11 cellular contexts compared by ENCODE assay signal in the genomic region with DNA sequence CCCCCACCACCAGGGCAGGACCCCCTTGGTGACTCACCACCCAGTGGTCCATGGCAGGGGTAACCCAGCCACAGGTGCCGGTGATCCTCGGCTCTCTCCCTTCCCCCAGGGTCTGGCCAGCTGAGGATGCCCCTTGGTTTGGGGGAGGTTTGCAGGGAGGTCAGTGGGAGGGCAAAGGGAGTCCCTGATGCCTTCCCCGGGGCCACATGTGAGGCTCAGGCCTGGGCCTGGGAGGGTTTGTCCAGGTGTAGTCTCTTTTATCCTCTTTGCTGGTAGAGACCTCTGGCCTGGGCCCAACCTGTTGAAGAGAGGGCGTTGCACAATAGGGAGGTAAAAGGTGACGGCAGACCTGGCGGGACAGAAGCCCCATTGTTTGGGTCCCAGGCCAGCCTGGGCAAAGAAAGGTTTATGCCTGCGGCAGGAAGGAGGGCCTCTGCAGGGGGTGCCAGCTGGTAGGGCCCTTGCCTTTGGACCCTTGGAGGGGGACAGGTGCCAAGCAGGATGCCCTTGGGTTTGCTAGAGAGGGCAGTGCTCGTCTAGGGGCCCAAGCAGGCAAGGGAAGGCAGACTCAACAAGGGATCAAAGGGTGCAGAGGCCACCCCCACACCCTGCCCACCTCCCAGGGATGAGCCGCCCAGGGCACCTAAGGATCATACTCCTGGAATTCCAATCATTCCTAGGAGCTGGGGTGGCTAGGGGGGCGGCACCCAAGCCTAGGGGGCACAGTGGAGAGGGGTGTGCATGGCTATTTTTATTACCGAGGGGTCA. TPM values are rescaled to one million over a fixed set of nuclear protein-coding genes. Genes with fewer than 3 reads are reported as not detected.
A peak's percentile ranks its signal among the peaks of the same experiment; 100 is the strongest.
DNase-seq lines count a peak whose midpoint lies in the region; ATAC-seq, FAIRE-seq and TF ChIP-seq lines count a peak whose summit lies in the region.
"Had no signal": no experiment of that assay in that cellular context is flagged by ENCODE, and none has a peak within 500 bp of the region (broad histone marks: within the 10 kb centered on the region; RNA-seq: fewer than 3 reads in every experiment).

No MANE protein-coding gene starts in this region.

- DNase-seq in astrocyte (ENCODE audit: low read depth) = no peak
- DNase-seq in lower lobe of right lung = peak; percentile 75
- DNase-seq in activated CD4-positive, CD25-positive, alpha-beta regulatory T cell treated with anti-CD3 and anti-CD28 coated beads, Interleukin-2, amount 50 U/mL, for 72 hours = no peak
- DNase-seq: activated B cell treated with CpG ODN at 0.5 μM for 24 hours, NCI-H526 treated with DMSO at 0.1 percent for 48 hours had no signal

- H3K27me3 Mint-ChIP-seq in astrocyte (ENCODE audit: low read depth, unreplicated experiment) = peaks cover 17% of the 10 kb centered on the region

- H3K9me3 Mint-ChIP-seq in astrocyte (ENCODE audit: unreplicated experiment) = no peaks in the 10 kb centered on the region
- H3K9me3 Mint-ChIP-seq: activated B cell treated with CpG ODN at 0.5 μM for 24 hours, IgD-negative memory B cell had no signal

- H3K4me1 ChIP-seq in HUES48 (ENCODE audit: control insufficient read depth, insufficient read depth, low read length) = peaks cover 39% of the 10 kb centered on the region
- H3K4me1 ChIP-seq in astrocyte (ENCODE audit: insufficient read depth, low read length) = peaks cover 60% of the 10 kb centered on the region
- H3K4me1 ChIP-seq in lower lobe of right lung = peaks cover 50% of the 10 kb centered on the region
- H3K4me1 ChIP-seq in thymus (ENCODE audit: control insufficient read depth, insufficient read depth, low read length) = peaks cover 2% of the 10 kb centered on the region
- H3K4me1 ChIP-seq: HAP-1 had no signal

- WGBS in thymus = 97% methylated on average over 11 of the region's 11 CpGs

- H3K4me2 ChIP-seq in astrocyte (ENCODE audit: low read length) = peak overlapping the region; percentile 79

- no peak overlapping the region for H3K9ac ChIP-seq in HUES48 (ENCODE audit: low read depth, low read length)
- H3K9ac ChIP-seq in astrocyte (ENCODE audit: low read length) = no peak overlapping the region

- no peak overlapping the region for H2AFZ ChIP-seq in astrocyte (ENCODE audit: low read depth, low read length)

- H3K36me3 Mint-ChIP-seq in astrocyte (ENCODE audit: low read depth, unreplicated experiment) = no peaks in the 10 kb centered on the region
- H3K36me3 Mint-ChIP-seq: IgD-negative memory B cell had no signal

- peaks cover 40% of the 10 kb centered on the region for H3K4me1 Mint-ChIP-seq in astrocyte (ENCODE audit: low read depth, unreplicated experiment)

- TF ChIP-seq CTCF in astrocyte (IDR thresholded peaks at IDR 0.05; ENCODE audit: insufficient read depth, low read depth, low read length) (no peak), lower lobe of right lung (IDR thresholded peaks at IDR 0.05) (no peak)

- peak overlapping the region; percentile 18 for H3K27ac ChIP-seq in HUES48 (ENCODE audit: low read depth, low read length)
- no peak overlapping the region for H3K27ac ChIP-seq in astrocyte (ENCODE audit: low read depth, low read length)
- peak overlapping the region; percentile 81 for H3K27ac ChIP-seq in lower lobe of right lung
- H3K27ac ChIP-seq in thymus (ENCODE audit: low read depth) = peak overlapping the region; percentile 36

- H3K4me3 ChIP-seq in HUES48 (ENCODE audit: low read depth, low read length) = peak overlapping the region; percentile 41; the same call in 1 of the 2 replicates
- no peak overlapping the region for H3K4me3 ChIP-seq in astrocyte (ENCODE audit: insufficient read depth, low read depth, low read length)
- peak overlapping the region; percentile 65 for H3K4me3 ChIP-seq in lower lobe of right lung
- H3K4me3 ChIP-seq in thymus (ENCODE audit: low read length) = no peak overlapping the region
- H3K4me3 ChIP-seq: HAP-1 had no signal

- no peaks in the 10 kb centered on the region for H3K27me3 ChIP-seq in HUES48 (ENCODE audit: control insufficient read depth, insufficient read depth, low read length)
- no peaks in the 10 kb centered on the region for H3K27me3 ChIP-seq in astrocyte (ENCODE audit: insufficient read depth, low read length)
- H3K27me3 ChIP-seq in lower lobe of right lung (ENCODE audit: low read depth) = peaks cover 6% of the 10 kb centered on the region
- no peaks in the 10 kb centered on the region for H3K27me3 ChIP-seq in thymus (ENCODE audit: control insufficient read depth, insufficient read depth)

- H3K9me3 ChIP-seq in HUES48 (ENCODE audit: control insufficient read depth, insufficient read depth, low read length) (no peaks in the 10 kb centered on the region), astrocyte (ENCODE audit: insufficient read depth, low read depth, low read length) (no peaks in the 10 kb centered on the region), lower lobe of right lung (no peaks in the 10 kb centered on the region), thymus (ENCODE audit: control insufficient read depth) (no peaks in the 10 kb centered on the region)
- H3K9me3 ChIP-seq: HAP-1 had no signal

- no peaks in the 10 kb centered on the region for H3K79me2 ChIP-seq in astrocyte (ENCODE audit: insufficient read depth, low read length)

- ATAC-seq in lower lobe of right lung = peak; percentile 44 to 49
- ATAC-seq in HG02763 (IDR thresholded peaks at IDR 0.05; ENCODE audit: unreplicated experiment) = no peak
- ATAC-seq in GM18867 (IDR thresholded peaks at IDR 0.05; ENCODE audit: unreplicated experiment) = no peak

- no peak overlapping the region for H3K4me3 Mint-ChIP-seq in astrocyte (ENCODE audit: unreplicated experiment)
- H3K4me3 Mint-ChIP-seq: activated B cell treated with CpG ODN at 0.5 μM for 24 hours had no signal

- no peak overlapping the region for H3K27ac Mint-ChIP-seq in astrocyte (ENCODE audit: unreplicated experiment)
- H3K27ac Mint-ChIP-seq: activated B cell treated with CpG ODN at 0.5 μM for 24 hours, IgD-negative memory B cell had no signal

- H4K20me1 ChIP-seq in astrocyte (ENCODE audit: insufficient read depth, low read length) = no peaks in the 10 kb centered on the region

- no peak for FAIRE-seq in astrocyte (lab: Jason Lieb, UNC)

- intact Hi-C loops in lower lobe of right lung (cut with DNase I) = no loop called here

- H3K36me3 ChIP-seq in HUES48 (ENCODE audit: control insufficient read depth, insufficient read depth, low read length) (no peaks in the 10 kb centered on the region), astrocyte (ENCODE audit: insufficient read depth, low read length) (no peaks in the 10 kb centered on the region), lower lobe of right lung (no peaks in the 10 kb centered on the region), thymus (ENCODE audit: control insufficient read depth, insufficient read depth) (no peaks in the 10 kb centered on the region)
- H3K36me3 ChIP-seq: HAP-1 had no signal

RNA-seq across cellular contexts. Expression of a gene that starts 0.8 kb away (rescaled TPM):
- 3.9 and 5.7 TPM in 2 replicates for total RNA-seq in astrocyte
- total RNA-seq in lower lobe of right lung = 64.5 TPM
- 26.7 TPM for polyA plus RNA-seq in thymus
- total RNA-seq: activated B cell treated with CpG ODN at 0.5 μM for 24 hours had no signal
- polyA plus RNA-seq: IgD-negative memory B cell had no signal

RNA-seq across cellular contexts. Expression of a gene that starts 41.9 kb away (rescaled TPM):
- total RNA-seq in astrocyte = not detected in 2 replicates
- total RNA-seq in lower lobe of right lung = not detected
- 0.02 TPM for polyA plus RNA-seq in thymus
- total RNA-seq: activated B cell treated with CpG ODN at 0.5 μM for 24 hours had no signal
- polyA plus RNA-seq: IgD-negative memory B cell had no signal

Comparison
In these comparisons a context has a peak if more than half of its experiments do, and no peak if none do; other contexts are left out.
1. H3K4me3 ChIP-seq: peak in HUES48 (single experiment) and lower lobe of right lung (single experiment); none in astrocyte (single experiment) and thymus (single experiment).
2. ATAC-seq: peak in lower lobe of right lung (2 of 2); none in HG02763 (single experiment) and GM18867 (single experiment).